11 cellular contexts compared by ENCODE assay signal in genomic region chr7:81768951-81769778, GRCh38. TPM values are rescaled to one million over a fixed set of nuclear protein-coding genes. Genes with fewer than 3 reads are reported as not detected.
DNase-seq lines count a peak whose midpoint lies in the region; ATAC-seq, FAIRE-seq and TF ChIP-seq lines count a peak whose summit lies in the region.
"Had no signal": no experiment of that assay in that cellular context is flagged by ENCODE, and none has a peak within 500 bp of the region (broad histone marks: within the 10 kb centered on the region; RNA-seq: fewer than 3 reads in every experiment).

No MANE protein-coding gene starts in this region.

- no peaks in the 10 kb centered on the region for H3K4me1 Mint-ChIP-seq in CD8-positive, alpha-beta T cell (ENCODE audit: low read depth)

- no peak for FAIRE-seq in GM12878 (lab: Jason Lieb, UNC)
- FAIRE-seq: GM12891, pancreas had no signal

- ATAC-seq in HG03342 (IDR thresholded peaks at IDR 0.05; ENCODE audit: unreplicated experiment) (peak; percentile 54), GM12878 (peak; percentile 54)
- no peak for ATAC-seq in CD8-positive, alpha-beta T cell

- H3K27me3 Mint-ChIP-seq in CD8-positive, alpha-beta T cell (ENCODE audit: low read depth) = peaks cover 2% of the 10 kb centered on the region
- H3K27me3 Mint-ChIP-seq: activated T-cell treated with anti-CD3 and anti-CD28 coated beads, Interleukin-2, amount 50 U/mL, for 24 hours had no signal

- H3K27me3 ChIP-seq in GM12878 (replicated peaks in 1 of 2; ENCODE audit: control insufficient read depth in 2 of 2, insufficient read depth in 2 of 2, low read length in 1 of 2) = peaks cover 0 to 3% of the 10 kb centered on the region in 2 experiments; a peak in 1 of 4 replicates
- no peaks in the 10 kb centered on the region for H3K27me3 ChIP-seq in tibial nerve
- H3K27me3 ChIP-seq in CD8-positive, alpha-beta T cell (ENCODE audit: insufficient read depth, low read length) = no peaks in the 10 kb centered on the region

- H3K36me3 ChIP-seq in GM12878 (ENCODE audit: control insufficient read depth in 2 of 2, insufficient read depth in 2 of 2, low read length in 1 of 2) (no peaks in the 10 kb centered on the region), tibial nerve (no peaks in the 10 kb centered on the region)
- H3K36me3 ChIP-seq in CD8-positive, alpha-beta T cell (ENCODE audit: insufficient read depth, low read length) = no peaks in the 10 kb centered on the region
- H3K36me3 ChIP-seq: pancreas had no signal

- RAD21 ChIA-PET in GM12878 (lab: Charles Lee; ENCODE audit: unreplicated experiment) = interaction anchor here (0.9 to 3.6 kb wide), 6 partner anchors 75 to 269 kb away, joined by 3 to 26 read pairs (median 4); no protein-coding TSS in a partner anchor

- H3K4me3 ChIP-seq in GM12878 (peak overlapping the region; percentile 43), tibial nerve (peak overlapping the region; percentile 9 to 55 (median 38))
- no peak overlapping the region for H3K4me3 ChIP-seq in CD8-positive, alpha-beta T cell (ENCODE audit: low read depth, low read length)

- in situ Hi-C loops in GM12878 (cut with MboI) = no loop called here

- TF ChIP-seq RAD21 in GM12878 (IDR thresholded peaks at IDR 0.05; ENCODE audit: insufficient read depth, low read depth, low read length) = no peak

- CTCF ChIA-PET in GM12878 (lab: Yijun Ruan, JAX) = interaction anchor here (0.8 to 3.0 kb wide), 6 partner anchors 9 to 270 kb away, joined by 3 to 15 read pairs (median 4); no protein-coding TSS in a partner anchor
- CTCF ChIA-PET in CD8-positive, alpha-beta T cell (lab: Charles Lee) = no interaction called here

- H3K27ac ChIP-seq in GM12878 (ENCODE audit: control insufficient read depth, insufficient read depth) = no peak overlapping the region
- peak overlapping the region; percentile 13 to 79 (median 58) for H3K27ac ChIP-seq in tibial nerve
- no peak overlapping the region for H3K27ac ChIP-seq in CD8-positive, alpha-beta T cell (ENCODE audit: low read depth, low read length)
- H3K27ac ChIP-seq: pancreas had no signal

- H3K9me3 ChIP-seq in GM12878 (replicated peaks; ENCODE audit: control insufficient read depth, insufficient read depth, low read length) = no peaks in the 10 kb centered on the region
- no peaks in the 10 kb centered on the region for H3K9me3 ChIP-seq in tibial nerve
- no peaks in the 10 kb centered on the region for H3K9me3 ChIP-seq in CD8-positive, alpha-beta T cell (ENCODE audit: low read length)
- H3K9me3 ChIP-seq: pancreas had no signal

- POLR2A ChIA-PET in GM12878 (lab: Charles Lee) = no interaction called here
- POLR2A ChIA-PET in CD8-positive, alpha-beta T cell (lab: Charles Lee) = no interaction called here

- no peak overlapping the region for H3K4me3 Mint-ChIP-seq in CD8-positive, alpha-beta T cell
- H3K4me3 Mint-ChIP-seq: activated T-cell treated with anti-CD3 and anti-CD28 coated beads, Interleukin-2, amount 50 U/mL, for 24 hours had no signal

- SMC1A ChIA-PET in GM12878 (lab: Charles Lee; ENCODE audit: uncharacterized antibody, unreplicated experiment) = interaction anchor here (0.7 to 2.0 kb wide), 8 partner anchors 9 to 270 kb away, joined by 3 to 11 read pairs (median 4); no protein-coding TSS in a partner anchor

- intact Hi-C loops in GM12878 (cut with micrococcal nuclease; ENCODE audit: unreplicated experiment) = loop anchor here (2.0 to 5.0 kb wide), 2 partner anchors 104 to 188 kb away; no protein-coding TSS in a partner anchor
- intact Hi-C loops in CD8-positive, alpha-beta T cell (cut with DNase I, micrococcal nuclease) = no loop called here

- TF ChIP-seq CTCF in GM12878 (IDR thresholded peaks at IDR 0.05 in 2 of 3, conservative IDR thresholded peaks at IDR 0.05 in 1 of 3; ENCODE audit: control insufficient read depth in 2 of 3, extremely low read depth in 1 of 3, insufficient read depth in 1 of 3, low read depth in 3 of 3, low read length in 3 of 3) (no peak), tibial nerve (IDR thresholded peaks at IDR 0.05) (no peak)
- no peak for TF ChIP-seq CTCF in CD8-positive, alpha-beta T cell (IDR thresholded peaks at IDR 0.05)

- H3K27ac Mint-ChIP-seq in CD8-positive, alpha-beta T cell = no peak overlapping the region
- H3K27ac Mint-ChIP-seq: activated T-cell treated with anti-CD3 and anti-CD28 coated beads, Interleukin-2, amount 50 U/mL, for 24 hours had no signal

- H3K4me1 ChIP-seq in GM12878 (ENCODE audit: control insufficient read depth, insufficient read depth, low read length) (no peaks in the 10 kb centered on the region; the same call in 1 of the 2 replicates), tibial nerve (peaks cover 0 to 26% (median 4%) of the 10 kb centered on the region in 4 donors)
- H3K4me1 ChIP-seq in CD8-positive, alpha-beta T cell (ENCODE audit: insufficient read depth, low read length) = no peaks in the 10 kb centered on the region

- no peak for TF ChIP-seq EP300 in GM12878 (IDR thresholded peaks at IDR 0.05; ENCODE audit: borderline replicate concordance in 1 of 2, control insufficient read depth in 1 of 2, low read depth in 2 of 2, low read length in 2 of 2)
- no peak for TF ChIP-seq EP300 in tibial nerve (IDR thresholded peaks at IDR 0.05)

- DNase-seq in GM12878 (ENCODE audit: low read depth, low spot score) (no peak), lung microvascular endothelial cell (ENCODE audit: low read depth in 2 of 2) (peak; percentile 9 to 55), tibial nerve (ENCODE audit: low spot score in 2 of 2) (no peak), COLO668 (lab: John Stamatoyannopoulos, UW; ENCODE audit: unreplicated experiment) (no peak)
- no peak for DNase-seq in CD8-positive, alpha-beta T cell
- DNase-seq in activated CD4-positive, alpha-beta T cell treated with anti-CD3 and anti-CD28 coated beads, Interleukin-2, amount 50 U/mL, for 48 hours = no peak
- DNase-seq: activated T-cell treated with anti-CD3 and anti-CD28 coated beads, Interleukin-2, amount 50 U/mL, for 24 hours; erythroblast had no signal

- peak overlapping the region; percentile 25 for H3K9ac ChIP-seq in GM12878 (ENCODE audit: control insufficient read depth, insufficient read depth, low read length)

- TF ChIP-seq POLR2A in GM12878 (IDR thresholded peaks at IDR 0.05; ENCODE audit: low read depth, low read length) (no peak), tibial nerve (IDR thresholded peaks at IDR 0.05) (no peak)

- no peaks in the 10 kb centered on the region for H3K79me2 ChIP-seq in GM12878 (ENCODE audit: control insufficient read depth, insufficient read depth, low read length)

- 9% methylated on average over 9 of the region's 9 CpGs for WGBS in GM12878 (ENCODE audit: insufficient coverage, insufficient replicate concordance, low lambda C conversion rate, missing lambda C conversion rate)
- WGBS in tibial nerve, 2 donors = 15 to 18% methylated on average over 9 of the region's 9 CpGs

- peak overlapping the region; percentile 81 for H2AFZ ChIP-seq in GM12878 (ENCODE audit: control insufficient read depth, low read depth, low read length)

- H4K20me1 ChIP-seq in GM12878 (ENCODE audit: control insufficient read depth, insufficient read depth) = no peaks in the 10 kb centered on the region

- peak overlapping the region; percentile 61 for H3K4me2 ChIP-seq in GM12878 (ENCODE audit: control insufficient read depth, insufficient read depth)

- H3K9me3 Mint-ChIP-seq in CD8-positive, alpha-beta T cell = no peaks in the 10 kb centered on the region
- H3K9me3 Mint-ChIP-seq: activated T-cell treated with anti-CD3 and anti-CD28 coated beads, Interleukin-2, amount 50 U/mL, for 24 hours had no signal

- BruUV-seq in GM12878 (replicated peaks; lab: Mats Ljungman, UMichigan) = TSS peak; percentile 67

- no peaks in the 10 kb centered on the region for H3K36me3 Mint-ChIP-seq in CD8-positive, alpha-beta T cell

TF ChIP-seq in GM12878, 131 proteins besides CTCF, POLR2A, EP300 and RAD21:
- TF ChIP-seq BMI1 (IDR thresholded peaks at IDR 0.05; ENCODE audit: borderline replicate concordance) = 0 out of 2 replicates have a peak, but pooled peaks have one; percentile 42
- TF ChIP-seq SPI1 (IDR thresholded peaks at IDR 0.05; ENCODE audit: borderline replicate concordance, insufficient read depth, low read depth, low read length) = peak; percentile 33; the same call in 1 of the 2 replicates
- TF ChIP-seq DPF2 (IDR thresholded peaks at IDR 0.05) = no peak

RNA-seq across cellular contexts. Expression of gene HGF, which starts 0.7 kb away (rescaled TPM):
- 0.44 and 0.96 TPM in 2 replicates for total RNA-seq in GM12878 (2013; cell fraction: nucleolus; rRNA removed)
- total RNA-seq in GM12878 (2014; rRNA removed) (0.96 and 0.98 TPM in 2 replicates), GM12878 (2014; rRNA removed; fragmentation: Illumina TruSeq; extraction: Trizol) (1.1 and 1.5 TPM in 2 replicates), GM12878 (2021) (1.2 and 1.5 TPM in 2 replicates), lung microvascular endothelial cell (0.20 and 0.22 TPM in 2 replicates), tibial nerve (10 to 100 TPM in 1 of 4 donors, 1 to 10 TPM in 3; 3.3 to 14.9 (median 5.7) TPM)
- 0.63 TPM for polyA plus RNA-seq in GM12878 (2011; ENCODE audit: low read depth)
- polyA plus RNA-seq in GM12878 (2011; rRNA removed) (0.10 TPM in 1 of 2 replicates, not detected in the other), GM12878 (2014; fragmentation: Illumina TruSeq; extraction: Trizol) (1.0 and 2.4 TPM in 2 replicates), GM12878 (2014; fragmentation: Nextera tagmentation; extraction: Ambion mirVana) (1 to 10 TPM; 1.4 to 1.7 TPM), GM12878 (2014; rRNA removed) (0.41 TPM in 2 replicates), GM12878 (2016; fragmentation: Nextera tagmentation; extraction: Ambion mirVana) (under 1 TPM; 0.13 to 0.80 TPM)
- 0.10 TPM in 1 of 2 replicates, not detected in the other for polyA plus RNA-seq in GM12878 (2011; cell fraction: cytosol; rRNA removed)
- polyA plus RNA-seq in GM12878 (2011; cell fraction: nucleus; rRNA removed) = 0.25 TPM in 1 of 2 replicates, not detected in the other
- 0.51 and 0.65 TPM in 2 replicates for polyA plus RNA-seq in GM12878 (2012)
- not detected in 2 replicates for polyA minus RNA-seq in GM12878 (2011; rRNA and poly(A)+ RNA removed)
- not detected in 2 replicates for polyA minus RNA-seq in GM12878 (2011; cell fraction: cytosol; rRNA and poly(A)+ RNA removed)
- polyA minus RNA-seq in GM12878 (2011; cell fraction: nucleus; rRNA and poly(A)+ RNA removed) = 0.19 TPM in 1 of 2 replicates, not detected in the other
- total RNA-seq in CD8-positive, alpha-beta T cell = not detected

Comparison
In these comparisons a context has a peak if more than half of its experiments do, and no peak if none do; other contexts are left out.
1. DNase-seq: peak in lung microvascular endothelial cell (2 of 2); none in GM12878 (single experiment), tibial nerve (0 of 2), COLO668 (single experiment), CD8-positive, alpha-beta T cell (0 of 7) and activated CD4-positive, alpha-beta T cell treated with anti-CD3 and anti-CD28 coated beads, Interleukin-2, amount 50 U/mL, for 48 hours (0 of 2).
2. H3K27ac ChIP-seq: peak in tibial nerve (4 of 4); none in GM12878 (single experiment) and CD8-positive, alpha-beta T cell (single experiment).